Comparison of ENCODE assay signal across 11 cellular contexts in the genomic region with DNA sequence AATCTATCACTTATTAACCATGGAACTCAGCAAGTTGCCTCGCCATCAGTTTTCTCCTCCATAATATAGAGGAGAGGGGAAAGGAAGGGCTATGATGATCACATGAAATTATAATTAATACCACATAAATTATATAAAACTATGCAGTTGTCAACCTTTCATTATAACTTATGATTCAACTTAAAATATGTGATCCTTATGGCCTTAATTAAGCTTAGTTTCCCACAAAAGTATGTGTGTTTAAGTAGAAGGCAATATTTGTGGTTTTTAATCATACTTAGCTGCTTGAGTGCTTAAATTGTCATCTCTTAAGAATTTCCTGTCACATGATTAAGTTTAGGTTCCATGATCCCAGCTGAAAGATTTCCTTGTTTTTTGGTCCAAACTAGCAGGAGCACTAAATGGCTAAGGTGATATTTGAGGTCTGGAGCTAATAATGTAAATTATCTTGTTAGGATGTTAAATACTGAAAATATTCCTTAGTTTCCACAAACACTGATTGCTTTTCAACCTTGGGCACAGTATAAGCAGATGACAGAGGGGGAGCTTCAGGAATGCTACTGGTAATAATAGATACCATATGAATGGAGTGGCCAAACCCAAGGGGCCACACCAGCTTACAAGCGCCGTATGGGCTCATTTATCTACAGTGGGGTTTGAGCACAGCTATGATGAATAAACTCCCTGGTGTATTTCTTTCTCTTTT. TPM values are rescaled to one million over a fixed set of nuclear protein-coding genes. Genes with fewer than 3 reads are reported as not detected.
DNase-seq lines count a peak whose midpoint lies in the region; ATAC-seq and TF ChIP-seq lines count a peak whose summit lies in the region.
"Had no signal": no experiment of that assay in that cellular context is flagged by ENCODE, and none has a peak within 500 bp of the region (broad histone marks: within the 10 kb centered on the region; RNA-seq: fewer than 3 reads in every experiment).

No MANE protein-coding gene starts in this region.

- H3K4me3 ChIP-seq in thoracic aorta (no peak overlapping the region), thyroid gland (replicated peaks in 1 of 3) (no peak overlapping the region)

- no peak for TF ChIP-seq POLR2A in thyroid gland (IDR thresholded peaks at IDR 0.05)

- H3K36me3 Mint-ChIP-seq in T-helper 17 cell (ENCODE audit: low read depth) = peaks cover 7% of the 10 kb centered on the region

- H3K4me3 Mint-ChIP-seq in T-helper 17 cell = no peak overlapping the region
- H3K4me3 Mint-ChIP-seq: activated naive CD8-positive, alpha-beta T cell; stimulated activated naive CD8-positive, alpha-beta T cell treated with anti-CD3 and anti-CD28 coated beads, Interleukin-15, amount 100 ng/mL, for 72 hours had no signal

- ATAC-seq in T-helper 17 cell (no peak), thoracic aorta (ENCODE audit: insufficient number of reproducible peaks, low FRiP score, low read depth) (no peak), GM19452 (IDR thresholded peaks at IDR 0.05; ENCODE audit: unreplicated experiment) (no peak)
- ATAC-seq: esophagus mucosa; stimulated activated naive CD8-positive, alpha-beta T cell treated with anti-CD3 and anti-CD28 coated beads, Interleukin-15, amount 100 ng/mL, for 72 hours had no signal

- H3K4me1 ChIP-seq in thoracic aorta (ENCODE audit: control insufficient read depth in 1 of 2, low read depth in 2 of 2) (peaks cover 10 to 34% of the 10 kb centered on the region in 2 donors), thyroid gland (peaks cover 0 to 10% of the 10 kb centered on the region in 2 donors)

- H3K27me3 Mint-ChIP-seq in T-helper 17 cell = no peaks in the 10 kb centered on the region
- H3K27me3 Mint-ChIP-seq: activated naive CD8-positive, alpha-beta T cell; stimulated activated naive CD8-positive, alpha-beta T cell treated with anti-CD3 and anti-CD28 coated beads, Interleukin-15, amount 100 ng/mL, for 72 hours had no signal

- H3K4me1 Mint-ChIP-seq in T-helper 17 cell = peaks cover 7% of the 10 kb centered on the region

- WGBS in thyroid gland, 2 donors = 91 to 93% methylated on average over 3 of the region's 3 CpGs

- no peaks in the 10 kb centered on the region for H3K36me3 ChIP-seq in thoracic aorta
- no peaks in the 10 kb centered on the region for H3K36me3 ChIP-seq in thyroid gland

- peak overlapping the region; percentile 11 to 21 for H3K27ac ChIP-seq in thoracic aorta
- no peak overlapping the region for H3K27ac ChIP-seq in thyroid gland

- DNase-seq in HCEC 1CT (peak; percentile 99), T-helper 17 cell (no peak), foreskin melanocyte (peak; percentile 87), thoracic aorta (ENCODE audit: low spot score) (no peak), NCI-H2107 (lab: John Stamatoyannopoulos, UW) (no peak), thyroid gland (no peak)
- DNase-seq: MM.1S; stimulated activated naive CD8-positive, alpha-beta T cell treated with anti-CD3 and anti-CD28 coated beads, Interleukin-15, amount 100 ng/mL, for 72 hours had no signal

- H3K27ac Mint-ChIP-seq in T-helper 17 cell = peak overlapping the region; percentile 21
- H3K27ac Mint-ChIP-seq: activated naive CD8-positive, alpha-beta T cell had no signal

- intact Hi-C loops in thyroid gland (cut with DNase I) = no loop called here

- no peak for TF ChIP-seq CTCF in thoracic aorta (IDR thresholded peaks at IDR 0.05)
- TF ChIP-seq CTCF in thyroid gland (IDR thresholded peaks at IDR 0.05) = no peak

- H3K27me3 ChIP-seq in thoracic aorta (replicated peaks; ENCODE audit: insufficient read depth) (no peaks in the 10 kb centered on the region), thyroid gland (no peaks in the 10 kb centered on the region)

- H3K9me3 ChIP-seq in T-helper 17 cell (ENCODE audit: control insufficient read depth, low read length, poor library complexity, severe bottlenecking) (no peaks in the 10 kb centered on the region), thoracic aorta (no peaks in the 10 kb centered on the region), thyroid gland (no peaks in the 10 kb centered on the region)

RNA-seq across cellular contexts. Expression of a gene that starts 26.5 kb away (rescaled TPM):
- total RNA-seq in T-helper 17 cell (10 to 100 TPM in 1 of 2 donors, 1 to 10 TPM in 1; 3.6 to 20.4 TPM), thoracic aorta (100 to 1,000 TPM in 1 of 2 donors, 10 to 100 TPM in 1; 96.4 to 240 TPM), thyroid gland (10 to 100 TPM in 1 of 4 donors, 1 to 10 TPM in 3; 5.7 to 27.9 (median 8.8) TPM)

Comparison
In these comparisons a context has a peak if more than half of its experiments do, and no peak if none do; other contexts are left out.
1. DNase-seq: peak in HCEC 1CT (single experiment) and foreskin melanocyte (single experiment); none in T-helper 17 cell (0 of 3), thoracic aorta (single experiment), NCI-H2107 (single experiment) and thyroid gland (0 of 2).
2. H3K27ac ChIP-seq: peak in thoracic aorta (2 of 2); none in thyroid gland (0 of 3).